In the genomic region with DNA sequence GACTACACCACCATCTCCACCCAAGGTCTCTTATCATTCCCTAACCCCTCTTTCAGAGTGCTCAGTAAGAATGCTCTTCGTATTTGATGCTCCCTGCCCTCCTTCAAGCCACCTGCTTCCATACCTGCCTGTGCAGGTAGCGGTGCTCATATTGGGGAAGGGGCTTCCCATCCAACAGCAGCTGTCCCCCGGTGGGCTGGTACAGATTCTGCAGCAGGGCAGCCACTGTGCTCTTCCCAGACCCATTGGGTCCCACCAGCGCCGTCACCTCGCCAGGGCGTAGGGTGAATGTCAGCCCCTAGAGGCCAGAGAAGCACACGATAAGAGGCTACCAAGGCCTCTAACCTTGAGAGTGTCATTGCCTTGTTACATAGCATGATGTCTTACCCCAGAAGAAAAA, we compare ENCODE assay signal across 22 cellular contexts. TPM values are rescaled to one million over a fixed set of nuclear protein-coding genes. Genes with fewer than 3 reads are reported as not detected.
DNase-seq lines count a peak whose midpoint lies in the region; ATAC-seq and TF ChIP-seq lines count a peak whose summit lies in the region.
"Had no signal": no experiment of that assay in that cellular context is flagged by ENCODE, and none has a peak within 500 bp of the region (broad histone marks: within the 10 kb centered on the region; RNA-seq: fewer than 3 reads in every experiment).

No MANE protein-coding gene starts in this region.

- no peak for ATAC-seq in CD4-positive, alpha-beta T cell (ENCODE audit: poor library complexity)
- no peak for ATAC-seq in naive thymus-derived CD4-positive, alpha-beta T cell
- ATAC-seq in GM21528 (IDR thresholded peaks at IDR 0.05; ENCODE audit: low FRiP score, unreplicated experiment), result no peak
- ATAC-seq: pancreas had no signal

- no peaks in the 10 kb centered on the region for H3K9me3 Mint-ChIP-seq in CD4-positive, alpha-beta T cell
- H3K9me3 Mint-ChIP-seq in CD8-positive, alpha-beta memory T cell, result no peaks in the 10 kb centered on the region
- no peaks in the 10 kb centered on the region for H3K9me3 Mint-ChIP-seq in activated T-helper 1 cell treated with anti-CD3 and anti-CD28 coated beads, Interleukin-12 subunit alpha, Interleukin-12 subunit beta, Interleukin-2, Interleukin-4 antibody, amounts not matched to agents 30 ng/mL and 10 ng/mL and 1 ng/mL, durations not matched to agents 14 hours and 24 hours and 36 hours
- peaks cover 0 to 4% (median 0%) of the 10 kb centered on the region in 11 donors for H3K9me3 Mint-ChIP-seq in naive thymus-derived CD4-positive, alpha-beta T cell

- no peaks in the 10 kb centered on the region for H3K27me3 ChIP-seq in CD4-positive, alpha-beta T cell (ENCODE audit: control insufficient read depth, insufficient read depth, low read length)
- H3K27me3 ChIP-seq in CD8-positive, alpha-beta memory T cell (ENCODE audit: insufficient read depth, low read length, poor library complexity, severe bottlenecking), result no peaks in the 10 kb centered on the region
- H3K27me3 ChIP-seq in naive thymus-derived CD4-positive, alpha-beta T cell (ENCODE audit: control insufficient read depth in 2 of 2, insufficient read depth in 2 of 2, low read length in 2 of 2), result no peaks in the 10 kb centered on the region
- H3K27me3 ChIP-seq: breast epithelium, pancreas, tibial nerve had no signal

- H3K36me3 ChIP-seq in CD8-positive, alpha-beta memory T cell (ENCODE audit: insufficient read depth, low read length), result peaks cover 62% of the 10 kb centered on the region
- peaks cover 37 to 69% (median 54%) of the 10 kb centered on the region in 3 experiments for H3K36me3 ChIP-seq in naive thymus-derived CD4-positive, alpha-beta T cell (ENCODE audit: control insufficient read depth in 2 of 3, insufficient read depth in 3 of 3, low read length in 3 of 3)

- POLR2A ChIA-PET in CD4-positive, alpha-beta T cell (lab: Charles Lee), result interaction anchor here (1.6 to 11.2 kb wide), 2 partner anchors 9 to 10 kb away, joined by 4 to 901 read pairs; partner anchors contain the start of genes PSMB9, TAP1 and TAP2
- POLR2A ChIA-PET in CD8-positive, alpha-beta memory T cell (lab: Charles Lee), result no interaction called here
- POLR2A ChIA-PET in naive thymus-derived CD4-positive, alpha-beta T cell (lab: Charles Lee), result interaction anchor here (0.8 to 11.4 kb wide), 3 partner anchors 8 to 123 kb away, joined by 3 to 347 read pairs (median 4); partner anchors contain the start of gene BRD2

- H3K4me1 Mint-ChIP-seq in CD4-positive, alpha-beta T cell (ENCODE audit: low read depth), result peaks cover 93% of the 10 kb centered on the region
- peaks cover 73 to 78% (median 77%) of the 10 kb centered on the region in 3 donors for H3K4me1 Mint-ChIP-seq in CD8-positive, alpha-beta memory T cell
- peaks cover 75% of the 10 kb centered on the region for H3K4me1 Mint-ChIP-seq in activated T-helper 1 cell treated with anti-CD3 and anti-CD28 coated beads, Interleukin-12 subunit alpha, Interleukin-12 subunit beta, Interleukin-2, Interleukin-4 antibody, amounts not matched to agents 30 ng/mL and 10 ng/mL and 1 ng/mL, durations not matched to agents 14 hours and 24 hours and 36 hours (ENCODE audit: low read depth)
- H3K4me1 Mint-ChIP-seq in naive thymus-derived CD4-positive, alpha-beta T cell, result peaks cover 64 to 80% (median 74%) of the 10 kb centered on the region in 7 donors

- peak overlapping the region; percentile 49 for H3K27ac ChIP-seq in CD4-positive, alpha-beta T cell (ENCODE audit: low read depth, low read length)
- H3K27ac ChIP-seq in CD8-positive, alpha-beta memory T cell (ENCODE audit: low read depth, low read length), result no peak overlapping the region
- H3K27ac ChIP-seq in naive thymus-derived CD4-positive, alpha-beta T cell (ENCODE audit: low read depth, low read length), result peak overlapping the region; percentile 97
- H3K27ac ChIP-seq: breast epithelium, HL-60, pancreas, tibial nerve had no signal

- intact Hi-C loops in CD4-positive, alpha-beta T cell (cut with DNase I, micrococcal nuclease), result loop anchor here (10.0 kb wide), 2 partner anchors 357 to 1397 kb away; partner anchors contain the start of genes HSD17B8 (in 1 of the 2), RING1 (in 1 of the 2), RXRB (in 1 of the 2) and SLC39A7 (in 1 of the 2)
- intact Hi-C loops in activated T-helper 1 cell treated with anti-CD3 and anti-CD28 coated beads, Interleukin-12 subunit alpha, Interleukin-12 subunit beta, Interleukin-2, Interleukin-4 antibody, amounts not matched to agents 30 ng/mL and 10 ng/mL and 1 ng/mL, durations not matched to agents 14 hours and 24 hours and 36 hours (cut with micrococcal nuclease), result loop anchor here (10.0 kb wide), 1 partner anchor 567 kb away; the partner anchor contains the start of genes CUTA and PHF1
- intact Hi-C loops in naive thymus-derived CD4-positive, alpha-beta T cell (cut with micrococcal nuclease), result loop anchor here in 1 of 2 donors (10.0 kb wide), 1 partner anchor 953 kb away; the partner anchor contains the start of gene EHMT2

- no peak for DNase-seq in CD4-positive, alpha-beta T cell
- DNase-seq in CD8-positive, alpha-beta memory T cell, result no peak
- no peak for DNase-seq in activated T-helper 1 cell treated with anti-CD3 and anti-CD28 coated beads, Interleukin-12 subunit alpha, Interleukin-12 subunit beta, Interleukin-2, Interleukin-4 antibody, amounts not matched to agents 30 ng/mL and 10 ng/mL and 1 ng/mL, durations not matched to agents 14 hours and 24 hours and 36 hours (ENCODE audit: low spot score)
- DNase-seq in naive thymus-derived CD4-positive, alpha-beta T cell, result no peak
- DNase-seq in NCI-H1417 (lab: John Stamatoyannopoulos, UW) (no peak), NCI-H1105 treated with DMSO at 0.1 percent for 48 hours (lab: John Stamatoyannopoulos, UW) (no peak)
- DNase-seq: activated gamma-delta T cell treated with Interleukin-2 at 50 U/mL for 16 hours; dermis blood vessel endothelial cell; DMS 273 treated with DMSO at 0.1 percent for 48 hours; GF-D8; NCI-H2029; NCI-H510A treated with DMSO at 0.1 percent for 48 hours; pancreas; SHP77 treated with DMSO at 0.1 percent for 48 hours; stimulated activated CD4-positive, alpha-beta T cell treated with anti-CD3 and anti-CD28 coated beads, Interleukin-4, amount 100 ng/mL, for 4 hours; stimulated activated CD8-positive, alpha-beta memory T cell treated with anti-CD3 and anti-CD28 coated beads, Interleukin-4, amount 100 ng/mL, for 48 hours; T-helper 9 cell had no signal

- H3K4me1 ChIP-seq in CD8-positive, alpha-beta memory T cell (ENCODE audit: insufficient read depth, low read length), result peaks cover 72% of the 10 kb centered on the region
- H3K4me1 ChIP-seq in naive thymus-derived CD4-positive, alpha-beta T cell (ENCODE audit: control insufficient read depth in 2 of 2, insufficient read depth in 2 of 2, low read length in 2 of 2), result peaks cover 61 to 62% of the 10 kb centered on the region in 2 donors

- no peaks in the 10 kb centered on the region for H3K9me3 ChIP-seq in CD4-positive, alpha-beta T cell (ENCODE audit: control insufficient read depth, low read length)
- H3K9me3 ChIP-seq in CD8-positive, alpha-beta memory T cell (ENCODE audit: low read length), result no peaks in the 10 kb centered on the region
- H3K9me3 ChIP-seq in naive thymus-derived CD4-positive, alpha-beta T cell (ENCODE audit: control insufficient read depth in 2 of 3, low read length in 3 of 3), result no peaks in the 10 kb centered on the region
- H3K9me3 ChIP-seq: breast epithelium, pancreas, tibial nerve had no signal

- peak overlapping the region; percentile 97 for H3K4me3 Mint-ChIP-seq in CD4-positive, alpha-beta T cell
- H3K4me3 Mint-ChIP-seq in CD8-positive, alpha-beta memory T cell, result peak overlapping the region; percentile 56 to 99 (median 77)
- peak overlapping the region; percentile 75 for H3K4me3 Mint-ChIP-seq in activated T-helper 1 cell treated with anti-CD3 and anti-CD28 coated beads, Interleukin-12 subunit alpha, Interleukin-12 subunit beta, Interleukin-2, Interleukin-4 antibody, amounts not matched to agents 30 ng/mL and 10 ng/mL and 1 ng/mL, durations not matched to agents 14 hours and 24 hours and 36 hours
- H3K4me3 Mint-ChIP-seq in naive thymus-derived CD4-positive, alpha-beta T cell, result peak overlapping the region; percentile 92 to 99 (median 98)

- H3K36me3 Mint-ChIP-seq in CD4-positive, alpha-beta T cell (ENCODE audit: low read depth), result peaks cover 99% of the 10 kb centered on the region
- peaks cover 53 to 97% (median 58%) of the 10 kb centered on the region in 3 donors for H3K36me3 Mint-ChIP-seq in CD8-positive, alpha-beta memory T cell
- H3K36me3 Mint-ChIP-seq in activated T-helper 1 cell treated with anti-CD3 and anti-CD28 coated beads, Interleukin-12 subunit alpha, Interleukin-12 subunit beta, Interleukin-2, Interleukin-4 antibody, amounts not matched to agents 30 ng/mL and 10 ng/mL and 1 ng/mL, durations not matched to agents 14 hours and 24 hours and 36 hours (ENCODE audit: low read depth), result peaks cover 88% of the 10 kb centered on the region
- H3K36me3 Mint-ChIP-seq in naive thymus-derived CD4-positive, alpha-beta T cell, result peaks cover 33 to 93% (median 72%) of the 10 kb centered on the region in 5 donors

- TF ChIP-seq CTCF in CD4-positive, alpha-beta T cell (IDR thresholded peaks at IDR 0.05), result no peak

- CTCF ChIA-PET in CD4-positive, alpha-beta T cell (lab: Charles Lee), result interaction anchor here (1.7 to 4.0 kb wide), 2 partner anchors 9 to 20 kb away, joined by 8 to 19 read pairs; partner anchors contain the start of gene TAP2
- CTCF ChIA-PET in CD8-positive, alpha-beta memory T cell (lab: Charles Lee), result interaction anchor here (1.0 kb wide), 1 partner anchor 9 kb away, joined by 4 read pairs; the partner anchor contains the start of gene TAP2
- CTCF ChIA-PET in naive thymus-derived CD4-positive, alpha-beta T cell (lab: Charles Lee), result interaction anchor here (1.3 kb wide), 1 partner anchor 20 kb away, joined by 3 read pairs; no protein-coding TSS in a partner anchor

- peak overlapping the region; percentile 99 for H3K27ac Mint-ChIP-seq in CD4-positive, alpha-beta T cell
- peak overlapping the region; percentile 52 to 100 (median 98) for H3K27ac Mint-ChIP-seq in CD8-positive, alpha-beta memory T cell
- H3K27ac Mint-ChIP-seq in activated T-helper 1 cell treated with anti-CD3 and anti-CD28 coated beads, Interleukin-12 subunit alpha, Interleukin-12 subunit beta, Interleukin-2, Interleukin-4 antibody, amounts not matched to agents 30 ng/mL and 10 ng/mL and 1 ng/mL, durations not matched to agents 14 hours and 24 hours and 36 hours, result peak overlapping the region; percentile 73
- H3K27ac Mint-ChIP-seq in naive thymus-derived CD4-positive, alpha-beta T cell, result peak overlapping the region; percentile 58 to 100 (median 87)

- peak overlapping the region; percentile 6 for H3K4me3 ChIP-seq in CD8-positive, alpha-beta memory T cell (ENCODE audit: low read length)
- H3K4me3 ChIP-seq in naive thymus-derived CD4-positive, alpha-beta T cell (ENCODE audit: low read length), result peak overlapping the region; percentile 97
- H3K4me3 ChIP-seq: breast epithelium, pancreas, skin epidermis, tibial nerve had no signal

- H3K27me3 Mint-ChIP-seq in CD4-positive, alpha-beta T cell, result no peaks in the 10 kb centered on the region
- peaks cover 0 to 1% of the 10 kb centered on the region in 2 donors for H3K27me3 Mint-ChIP-seq in CD8-positive, alpha-beta memory T cell
- no peaks in the 10 kb centered on the region for H3K27me3 Mint-ChIP-seq in activated T-helper 1 cell treated with anti-CD3 and anti-CD28 coated beads, Interleukin-12 subunit alpha, Interleukin-12 subunit beta, Interleukin-2, Interleukin-4 antibody, amounts not matched to agents 30 ng/mL and 10 ng/mL and 1 ng/mL, durations not matched to agents 14 hours and 24 hours and 36 hours (ENCODE audit: insufficient read depth)
- H3K27me3 Mint-ChIP-seq in naive thymus-derived CD4-positive, alpha-beta T cell, result no peaks in the 10 kb centered on the region

RNA-seq across cellular contexts. Expression of gene PSMB8, which starts 3.9 kb away (rescaled TPM):
- total RNA-seq in CD4-positive, alpha-beta T cell, result 100 to 1,000 TPM; 120 to 121 TPM
- 100 to 1,000 TPM; 311 to 326 TPM for total RNA-seq in CD8-positive, alpha-beta memory T cell
- 422 TPM for polyA plus RNA-seq in CD8-positive, alpha-beta memory T cell
- 353 and 358 TPM in 2 replicates for total RNA-seq in activated T-helper 1 cell treated with anti-CD3 and anti-CD28 coated beads, Interleukin-12 subunit alpha, Interleukin-12 subunit beta, Interleukin-2, Interleukin-4 antibody, amounts not matched to agents 30 ng/mL and 10 ng/mL and 1 ng/mL, durations not matched to agents 14 hours and 24 hours and 36 hours
- total RNA-seq in naive thymus-derived CD4-positive, alpha-beta T cell, result 100 to 1,000 TPM; 111 to 419 (median 115) TPM
- polyA plus RNA-seq in naive thymus-derived CD4-positive, alpha-beta T cell, result 100 to 1,000 TPM; 322 to 378 TPM

RNA-seq across cellular contexts. Expression of gene TAP1, which starts 5.7 kb away (rescaled TPM):
- 10 to 100 TPM; 91.5 to 93.9 TPM for total RNA-seq in CD4-positive, alpha-beta T cell
- 100 to 1,000 TPM; 394 to 407 TPM for total RNA-seq in CD8-positive, alpha-beta memory T cell
- 396 TPM for polyA plus RNA-seq in CD8-positive, alpha-beta memory T cell
- 284 and 290 TPM in 2 replicates for total RNA-seq in activated T-helper 1 cell treated with anti-CD3 and anti-CD28 coated beads, Interleukin-12 subunit alpha, Interleukin-12 subunit beta, Interleukin-2, Interleukin-4 antibody, amounts not matched to agents 30 ng/mL and 10 ng/mL and 1 ng/mL, durations not matched to agents 14 hours and 24 hours and 36 hours
- total RNA-seq in naive thymus-derived CD4-positive, alpha-beta T cell, result 100 to 1,000 TPM in 3 of 5 experiments, 10 to 100 TPM in 2; 92.1 to 500 (median 103) TPM
- 100 to 1,000 TPM; 162 to 274 TPM for polyA plus RNA-seq in naive thymus-derived CD4-positive, alpha-beta T cell

RNA-seq across cellular contexts. Expression of gene PSMB9, which starts 6.2 kb away (rescaled TPM):
- total RNA-seq in CD4-positive, alpha-beta T cell, result 10 to 100 TPM; 37.2 to 38.4 TPM
- 100 to 1,000 TPM; 245 to 255 TPM for total RNA-seq in CD8-positive, alpha-beta memory T cell
- polyA plus RNA-seq in CD8-positive, alpha-beta memory T cell, result 597 TPM
- 249 and 253 TPM in 2 replicates for total RNA-seq in activated T-helper 1 cell treated with anti-CD3 and anti-CD28 coated beads, Interleukin-12 subunit alpha, Interleukin-12 subunit beta, Interleukin-2, Interleukin-4 antibody, amounts not matched to agents 30 ng/mL and 10 ng/mL and 1 ng/mL, durations not matched to agents 14 hours and 24 hours and 36 hours
- 100 to 1,000 TPM in 2 of 5 experiments, 10 to 100 TPM in 3; 70.3 to 452 (median 90.5) TPM for total RNA-seq in naive thymus-derived CD4-positive, alpha-beta T cell
- 100 to 1,000 TPM; 385 to 389 TPM for polyA plus RNA-seq in naive thymus-derived CD4-positive, alpha-beta T cell

RNA-seq across cellular contexts. Expression of gene TAP2, which starts 9.3 kb away (rescaled TPM):
- total RNA-seq in CD4-positive, alpha-beta T cell, result 100 to 1,000 TPM; 165 to 171 TPM
- total RNA-seq in CD8-positive, alpha-beta memory T cell, result 100 to 1,000 TPM; 221 to 228 TPM
- polyA plus RNA-seq in CD8-positive, alpha-beta memory T cell, result 35.8 TPM
- 160 and 167 TPM in 2 replicates for total RNA-seq in activated T-helper 1 cell treated with anti-CD3 and anti-CD28 coated beads, Interleukin-12 subunit alpha, Interleukin-12 subunit beta, Interleukin-2, Interleukin-4 antibody, amounts not matched to agents 30 ng/mL and 10 ng/mL and 1 ng/mL, durations not matched to agents 14 hours and 24 hours and 36 hours
- 100 to 1,000 TPM in 4 of 5 experiments, 10 to 100 TPM in 1; 84.3 to 243 (median 117) TPM for total RNA-seq in naive thymus-derived CD4-positive, alpha-beta T cell
- 10 to 100 TPM; 26.4 to 36.4 TPM for polyA plus RNA-seq in naive thymus-derived CD4-positive, alpha-beta T cell

RNA-seq across cellular contexts. Expression of gene HLA-DOB, which starts 31.0 kb away (rescaled TPM):
- 1 to 10 TPM; 2.9 to 3.2 TPM for total RNA-seq in CD4-positive, alpha-beta T cell
- under 1 TPM; 0.77 to 0.97 TPM for total RNA-seq in CD8-positive, alpha-beta memory T cell
- 0.62 TPM for polyA plus RNA-seq in CD8-positive, alpha-beta memory T cell
- total RNA-seq in activated T-helper 1 cell treated with anti-CD3 and anti-CD28 coated beads, Interleukin-12 subunit alpha, Interleukin-12 subunit beta, Interleukin-2, Interleukin-4 antibody, amounts not matched to agents 30 ng/mL and 10 ng/mL and 1 ng/mL, durations not matched to agents 14 hours and 24 hours and 36 hours, result 4.2 and 4.3 TPM in 2 replicates
- 1 to 10 TPM; 1.7 to 7.7 (median 4.9) TPM for total RNA-seq in naive thymus-derived CD4-positive, alpha-beta T cell
- under 1 TPM; 0.48 to 0.57 TPM for polyA plus RNA-seq in naive thymus-derived CD4-positive, alpha-beta T cell
- total RNA-seq: dermis blood vessel endothelial cell had no signal
